Comparison of ENCODE assay signal across 21 cellular contexts in genomic region chr7:107007892-107008287, GRCh38. TPM values are rescaled to one million over a fixed set of nuclear protein-coding genes. Genes with fewer than 3 reads are reported as not detected.
"Had no signal": no experiment of that assay in that cellular context is flagged by ENCODE, and none has a peak within 500 bp of the region (broad histone marks: within the 10 kb centered on the region; RNA-seq: fewer than 3 reads in every experiment).

No MANE protein-coding gene starts in this region.

- H3K4me3 ChIP-seq: esophagus squamous epithelium, lower lobe of right lung, psoas muscle, sigmoid colon, skin epidermis, stomach, upper lobe of left lung, vagina had no signal

- H3K27me3 ChIP-seq: esophagus squamous epithelium, foreskin keratinocyte, sigmoid colon, stomach, upper lobe of left lung, vagina had no signal

- H3K4me1 ChIP-seq: esophagus squamous epithelium, foreskin keratinocyte, lower lobe of right lung, psoas muscle, sigmoid colon, stomach, upper lobe of left lung, vagina had no signal

- H3K9me3 ChIP-seq: esophagus squamous epithelium, lower lobe of right lung, psoas muscle, sigmoid colon, stomach, upper lobe of left lung, vagina had no signal

- DNase-seq: cortex of kidney; effector memory CD8-positive, alpha-beta T cell; esophagus squamous epithelium; foreskin keratinocyte; head of caudate nucleus; hypothalamus; lower lobe of right lung; midbrain; occipital lobe; psoas muscle; retina; sigmoid colon; stimulated activated naive CD4-positive, alpha-beta T cell; stomach; upper lobe of left lung had no signal

- H3K4me1 Mint-ChIP-seq: central memory CD8-positive, alpha-beta T cell; memory B cell had no signal

- ATAC-seq: effector memory CD8-positive, alpha-beta T cell; foreskin keratinocyte; lower lobe of right lung; natural killer cell treated with Interleukin-12 subunit alpha and Interleukin-12 subunit beta and Interleukin-15 and Interleukin-18, amount 100 ng/mL, for 72 hours; psoas muscle had no signal

- H3K9me3 Mint-ChIP-seq: central memory CD8-positive, alpha-beta T cell; effector memory CD8-positive, alpha-beta T cell; memory B cell; natural killer cell treated with Interleukin-12 subunit alpha and Interleukin-12 subunit beta and Interleukin-15 and Interleukin-18, amount 100 ng/mL, for 72 hours had no signal

- H3K27ac Mint-ChIP-seq: effector memory CD8-positive, alpha-beta T cell; memory B cell; natural killer cell treated with Interleukin-12 subunit alpha and Interleukin-12 subunit beta and Interleukin-15 and Interleukin-18, amount 100 ng/mL, for 72 hours had no signal

- H3K27ac ChIP-seq: epithelial cell of prostate, esophagus squamous epithelium, foreskin keratinocyte, lower lobe of right lung, psoas muscle, sigmoid colon, skin epidermis, stomach, upper lobe of left lung, vagina had no signal

- H3K4me3 Mint-ChIP-seq: central memory CD8-positive, alpha-beta T cell; effector memory CD8-positive, alpha-beta T cell; memory B cell; natural killer cell treated with Interleukin-12 subunit alpha and Interleukin-12 subunit beta and Interleukin-15 and Interleukin-18, amount 100 ng/mL, for 72 hours had no signal

- H3K36me3 ChIP-seq: esophagus squamous epithelium, lower lobe of right lung, sigmoid colon, stomach, upper lobe of left lung, vagina had no signal

- H3K36me3 Mint-ChIP-seq: memory B cell; natural killer cell treated with Interleukin-12 subunit alpha and Interleukin-12 subunit beta and Interleukin-15 and Interleukin-18, amount 100 ng/mL, for 72 hours had no signal

RNA-seq across cellular contexts. Expression of gene PRKAR2B, which starts 36.6 kb away (rescaled TPM):
- total RNA-seq: foreskin keratinocyte had no signal
- polyA plus RNA-seq: foreskin keratinocyte had no signal
